Comparison of ENCODE assay signal across 8 cellular contexts in genomic region chrX:101931104-101931493, GRCh38. TPM values are rescaled to one million over a fixed set of nuclear protein-coding genes. Genes with fewer than 3 reads are reported as not detected.
A peak's percentile ranks its signal among the peaks of the same experiment; 100 is the strongest.
DNase-seq lines count a peak whose midpoint lies in the region; ATAC-seq, FAIRE-seq and TF ChIP-seq lines count a peak whose summit lies in the region.

No MANE protein-coding gene starts in this region.

- no peak for TF ChIP-seq POLR2A in spleen (IDR thresholded peaks at IDR 0.05)
- no peak for TF ChIP-seq POLR2A in GM12892 (IDR thresholded peaks at IDR 0.05; ENCODE audit: low read depth, low read length)

- no peaks in the 10 kb centered on the region for H3K36me3 ChIP-seq in iPS-15b (ENCODE audit: control insufficient read depth, insufficient read depth, low read length)
- no peaks in the 10 kb centered on the region for H3K36me3 ChIP-seq in spleen

- peak overlapping the region; percentile 26 for H3K9ac ChIP-seq in iPS-15b (ENCODE audit: low read depth, low read length)

- POLR2A ChIA-PET in activated B cell treated with CpG ODN at 0.5 μM for 24 hours (lab: Charles Lee): interaction anchor here (0.6 to 2.0 kb wide), 15 partner anchors 10 to 1324 kb away, joined by 3 to 25 read pairs (median 4); partner anchors contain the start of genes ARMCX2, ARMCX5, BEX5 and CENPI

- DNase-seq in NCI-H1417 (lab: John Stamatoyannopoulos, UW) (peak in 2 of 3 experiments; percentile 71 to 81), NCI-H1417 treated with DMSO at 0.1 percent for 48 hours (lab: John Stamatoyannopoulos, UW) (no peak), activated B cell treated with CpG ODN at 0.5 μM for 24 hours (no peak), spleen (no peak), NCI-H2107 treated with DMSO at 0.1 percent for 48 hours (lab: John Stamatoyannopoulos, UW; ENCODE audit: unreplicated experiment) (no peak), GM12892 (ENCODE audit: insufficient read length) (no peak)

- FAIRE-seq in GM12892 (lab: Jason Lieb, UNC): no peak

- peak overlapping the region; percentile 93 for H3K27ac Mint-ChIP-seq in activated B cell treated with CpG ODN at 0.5 μM for 24 hours

- TF ChIP-seq CTCF in activated B cell treated with CpG ODN at 0.5 μM for 24 hours (IDR thresholded peaks at IDR 0.05): no peak
- no peak for TF ChIP-seq CTCF in spleen (IDR thresholded peaks at IDR 0.05 in 8 of 11, conservative IDR thresholded peaks at IDR 0.05 in 3 of 11)

- H3K36me3 Mint-ChIP-seq in activated B cell treated with CpG ODN at 0.5 μM for 24 hours (ENCODE audit: low read depth): peaks cover 4% of the 10 kb centered on the region

- peak overlapping the region; percentile 87 for H3K4me3 Mint-ChIP-seq in activated B cell treated with CpG ODN at 0.5 μM for 24 hours

- H3K27ac ChIP-seq in spleen: peak overlapping the region; percentile 87 to 98 (median 97)

- CTCF ChIA-PET in activated B cell treated with CpG ODN at 0.5 μM for 24 hours (lab: Charles Lee): no interaction called here

- peaks cover 14% of the 10 kb centered on the region for H3K4me1 Mint-ChIP-seq in activated B cell treated with CpG ODN at 0.5 μM for 24 hours

- H3K4me3 ChIP-seq in iPS-15b (ENCODE audit: low read depth, low read length) (peak overlapping the region; percentile 58), spleen (peak overlapping the region; percentile 20 to 72 (median 46))

- ATAC-seq in HG02798 (IDR thresholded peaks at IDR 0.05; ENCODE audit: poor library complexity, unreplicated experiment) (peak; percentile 11), activated B cell treated with CpG ODN at 0.5 μM for 24 hours (ENCODE audit: low read depth) (peak; percentile 9)

- intact Hi-C loops in activated B cell treated with CpG ODN at 0.5 μM for 24 hours (cut with micrococcal nuclease) (loop anchor here (5.0 kb wide), 1 partner anchor 666 kb away; the partner anchor contains the start of gene ARMCX5), spleen (cut with DNase I; ENCODE audit: low total_unique reads) (no loop called here)

- H3K9me3 ChIP-seq in iPS-15b (ENCODE audit: control insufficient read depth, insufficient read depth, low read length) (peaks cover 5% of the 10 kb centered on the region), spleen (peaks cover 0 to 4% (median 0%) of the 10 kb centered on the region in 8 donors)

- 3 to 45% (median 5%) methylated on average over 7 of the region's 7 CpGs for WGBS in spleen, 5 donors

- peaks cover 2% of the 10 kb centered on the region for H3K4me1 ChIP-seq in iPS-15b (ENCODE audit: control insufficient read depth, insufficient read depth, low read length)
- peaks cover 0 to 12% (median 6%) of the 10 kb centered on the region in 6 donors for H3K4me1 ChIP-seq in spleen

- H3K27me3 ChIP-seq in iPS-15b (ENCODE audit: control insufficient read depth, insufficient read depth, low read length): peaks cover 4% of the 10 kb centered on the region
- H3K27me3 ChIP-seq in spleen (replicated peaks in 1 of 7): no peaks in the 10 kb centered on the region

- H3K27me3 Mint-ChIP-seq in activated B cell treated with CpG ODN at 0.5 μM for 24 hours: no peaks in the 10 kb centered on the region

- H3K9me3 Mint-ChIP-seq in activated B cell treated with CpG ODN at 0.5 μM for 24 hours: peaks cover 9% of the 10 kb centered on the region

RNA-seq across cellular contexts. Expression of gene ZMAT1, which starts 0.7 kb away (rescaled TPM):
- total RNA-seq in activated B cell treated with CpG ODN at 0.5 μM for 24 hours (14.8 and 19.8 TPM in 2 replicates), spleen (10 to 100 TPM; 10.8 to 25.9 (median 19.5) TPM)
- polyA plus RNA-seq in spleen: 10 to 100 TPM; 15.3 to 31.3 (median 15.5) TPM
- 1.7 TPM for polyA plus RNA-seq in GM12892 (2012; ENCODE audit: missing spikeins)

Comparison
In these comparisons a context has a peak if more than half of its experiments do, and no peak if none do; other contexts are left out.
1. DNase-seq: peak in NCI-H1417 (2 of 3); none in NCI-H1417 treated with DMSO at 0.1 percent for 48 hours (single experiment), activated B cell treated with CpG ODN at 0.5 μM for 24 hours (single experiment), spleen (single experiment), NCI-H2107 treated with DMSO at 0.1 percent for 48 hours (single experiment) and GM12892 (single experiment).